20 cellular contexts compared by ENCODE assay signal in genomic region chr9:106798021-106798799, GRCh38.
DNase-seq lines count a peak whose midpoint lies in the region; TF ChIP-seq lines count a peak whose summit lies in the region.
"Had no signal": no experiment of that assay in that cellular context is flagged by ENCODE, and none has a peak within 500 bp of the region (broad histone marks: within the 10 kb centered on the region; RNA-seq: fewer than 3 reads in every experiment).

No MANE protein-coding gene starts in this region.

- H3K27ac Mint-ChIP-seq in chondrocyte (ENCODE audit: unreplicated experiment), result peak overlapping the region; percentile 96
- H3K27ac Mint-ChIP-seq in mesothelial cell of epicardium, result peak overlapping the region; percentile 60
- H3K27ac Mint-ChIP-seq: activated naive CD4-positive, alpha-beta T cell treated with anti-CD3 and anti-CD28 coated beads, Interleukin-2, amount 50 U/mL, for 24 hours; CD8-positive, alpha-beta memory T cell; stimulated activated naive CD8-positive, alpha-beta T cell treated with anti-CD3 and anti-CD28 coated beads, Interleukin-15, Interleukin-2, amounts not matched to agents 100 ng/mL and 50 ng/mL, for 24 hours had no signal

- TF ChIP-seq EP300 in suprapubic skin (IDR thresholded peaks at IDR 0.05), result no peak

- H3K36me3 ChIP-seq in suprapubic skin, result no peaks in the 10 kb centered on the region
- H3K36me3 ChIP-seq: ovary, spleen, upper lobe of left lung had no signal

- 80% methylated on average over 9 of the region's 9 CpGs for WGBS in suprapubic skin

- no peak for TF ChIP-seq CTCF in chondrocyte (IDR thresholded peaks at IDR 0.05)
- no peak for TF ChIP-seq CTCF in mesothelial cell of epicardium (IDR thresholded peaks at IDR 0.05; ENCODE audit: unreplicated experiment)
- TF ChIP-seq CTCF in retinal pigment epithelial cell (conservative IDR thresholded peaks at IDR 0.05; ENCODE audit: low read depth, low read length), result no peak
- TF ChIP-seq CTCF in suprapubic skin (IDR thresholded peaks at IDR 0.05), result no peak

- H3K27me3 Mint-ChIP-seq in chondrocyte (ENCODE audit: low read depth) (no peaks in the 10 kb centered on the region), mesothelial cell of epicardium (ENCODE audit: low read depth) (no peaks in the 10 kb centered on the region)
- H3K27me3 Mint-ChIP-seq: activated naive CD4-positive, alpha-beta T cell treated with anti-CD3 and anti-CD28 coated beads, Interleukin-2, amount 50 U/mL, for 24 hours; CD8-positive, alpha-beta memory T cell; stimulated activated naive CD8-positive, alpha-beta T cell treated with anti-CD3 and anti-CD28 coated beads, Interleukin-15, Interleukin-2, amounts not matched to agents 100 ng/mL and 50 ng/mL, for 24 hours had no signal

- peaks cover 4% of the 10 kb centered on the region for H3K9me3 Mint-ChIP-seq in chondrocyte (ENCODE audit: low read depth)
- peaks cover 16% of the 10 kb centered on the region for H3K9me3 Mint-ChIP-seq in mesothelial cell of epicardium

- peaks cover 3% of the 10 kb centered on the region for H3K4me1 ChIP-seq in suprapubic skin
- H3K4me1 ChIP-seq: body of pancreas, spleen, upper lobe of left lung had no signal

- H3K27me3 ChIP-seq in suprapubic skin, result no peaks in the 10 kb centered on the region
- H3K27me3 ChIP-seq: body of pancreas, ovary, spleen, upper lobe of left lung had no signal

- H3K4me3 Mint-ChIP-seq in chondrocyte (ENCODE audit: unreplicated experiment) (no peak overlapping the region), mesothelial cell of epicardium (no peak overlapping the region)
- H3K4me3 Mint-ChIP-seq: activated naive CD4-positive, alpha-beta T cell treated with anti-CD3 and anti-CD28 coated beads, Interleukin-2, amount 50 U/mL, for 24 hours; CD8-positive, alpha-beta memory T cell; stimulated activated naive CD8-positive, alpha-beta T cell treated with anti-CD3 and anti-CD28 coated beads, Interleukin-15, Interleukin-2, amounts not matched to agents 100 ng/mL and 50 ng/mL, for 24 hours had no signal

- H3K4me3 ChIP-seq in retinal pigment epithelial cell (ENCODE audit: low read length), result no peak overlapping the region
- H3K4me3 ChIP-seq in suprapubic skin, result no peak overlapping the region
- H3K4me3 ChIP-seq: body of pancreas, ovary, spleen, upper lobe of left lung had no signal

- H3K4me1 Mint-ChIP-seq in chondrocyte (ENCODE audit: low read depth) (peaks cover 54% of the 10 kb centered on the region), mesothelial cell of epicardium (peaks cover 19% of the 10 kb centered on the region)
- H3K4me1 Mint-ChIP-seq: activated naive CD4-positive, alpha-beta T cell treated with anti-CD3 and anti-CD28 coated beads, Interleukin-2, amount 50 U/mL, for 24 hours; CD8-positive, alpha-beta memory T cell had no signal

- H3K27ac ChIP-seq in suprapubic skin, result no peak overlapping the region
- H3K27ac ChIP-seq: body of pancreas, ovary, RWPE1, spleen, upper lobe of left lung had no signal

- no peak for TF ChIP-seq POLR2A in suprapubic skin (IDR thresholded peaks at IDR 0.05)

- no peaks in the 10 kb centered on the region for H3K9me3 ChIP-seq in suprapubic skin
- H3K9me3 ChIP-seq: body of pancreas, ovary, spleen, upper lobe of left lung had no signal

- DNase-seq in NCI-H1417 treated with DMSO at 0.1 percent for 48 hours (lab: John Stamatoyannopoulos, UW) (peak; percentile 3), chondrocyte (ENCODE audit: low spot score) (no peak), mesothelial cell of epicardium (ENCODE audit: low spot score in 2 of 2, unreplicated experiment in 2 of 2) (no peak), retinal pigment epithelial cell (ENCODE audit: low read depth) (peak; percentile 19), GM19238 (ENCODE audit: insufficient read length, low spot score) (no peak), suprapubic skin (ENCODE audit: low spot score in 2 of 2) (no peak), NCI-H526 treated with DMSO at 0.1 percent for 48 hours (lab: John Stamatoyannopoulos, UW) (no peak)
- DNase-seq: activated CD4-positive, CD25-positive, alpha-beta regulatory T cell treated with anti-CD3 and anti-CD28 coated beads, Interleukin-2, amount 50 U/mL, for 72 hours; body of pancreas; CD8-positive, alpha-beta memory T cell; DND-41; MM.1S; NCI-H187; ovary; spleen; stimulated activated CD4-positive, alpha-beta T cell treated with anti-CD3 and anti-CD28 coated beads, Interleukin-4, amount 100 ng/mL, for 24 hours; upper lobe of left lung had no signal

- H3K36me3 Mint-ChIP-seq in chondrocyte (ENCODE audit: low read depth) (no peaks in the 10 kb centered on the region), mesothelial cell of epicardium (peaks cover 4% of the 10 kb centered on the region)
- H3K36me3 Mint-ChIP-seq: activated naive CD4-positive, alpha-beta T cell treated with anti-CD3 and anti-CD28 coated beads, Interleukin-2, amount 50 U/mL, for 24 hours; CD8-positive, alpha-beta memory T cell had no signal

Comparison
In these comparisons a context has a peak if more than half of its experiments do, and no peak if none do; other contexts are left out.
1. DNase-seq: peak in NCI-H1417 treated with DMSO at 0.1 percent for 48 hours (single experiment) and retinal pigment epithelial cell (single experiment); none in chondrocyte (single experiment), mesothelial cell of epicardium (0 of 2), GM19238 (single experiment), suprapubic skin (0 of 2) and NCI-H526 treated with DMSO at 0.1 percent for 48 hours (single experiment).